19 cellular contexts compared by ENCODE assay signal in the genomic region with DNA sequence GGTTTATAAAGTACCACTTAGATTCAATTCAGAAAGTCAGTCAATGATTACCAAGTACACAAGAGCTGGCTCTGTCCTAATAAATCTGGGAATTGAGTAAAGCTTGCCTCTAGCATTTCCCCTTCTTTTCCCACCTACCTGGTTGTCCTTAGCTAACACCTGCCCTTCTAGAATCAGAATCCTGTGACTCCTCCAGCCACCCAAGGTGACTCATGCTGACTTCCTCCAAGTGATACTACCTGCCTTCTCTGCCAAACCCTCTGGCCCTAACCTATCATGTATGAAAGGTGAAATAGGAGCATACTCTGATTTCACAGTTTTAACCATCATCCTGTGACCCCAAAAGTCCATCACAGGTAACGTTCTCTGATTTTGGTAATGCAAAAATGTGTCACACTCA.
DNase-seq lines count a peak whose midpoint lies in the region; TF ChIP-seq lines count a peak whose summit lies in the region.
"Had no signal": no experiment of that assay in that cellular context is flagged by ENCODE, and none has a peak within 500 bp of the region (broad histone marks: within the 10 kb centered on the region; RNA-seq: fewer than 3 reads in every experiment).

No MANE protein-coding gene starts in this region.

- no peak for TF ChIP-seq CTCF in Caco-2 (IDR thresholded peaks at IDR 0.05; ENCODE audit: insufficient read depth in 1 of 2, low read depth in 1 of 2, low read length in 1 of 2, severe bottlenecking in 1 of 2, unreplicated experiment in 1 of 2)

- no peak overlapping the region for H3K4ac ChIP-seq in mesendoderm (ENCODE audit: low read depth, low read length)

- no peak for DNase-seq in Caco-2
- DNase-seq in HT1080 (ENCODE audit: low read depth) = peak; percentile 11
- DNase-seq in epithelial cell of prostate (ENCODE audit: low read depth, low spot score) = peak; percentile 68
- peak; percentile 23 for DNase-seq in mesendoderm
- no peak for DNase-seq in NCI-H345 (lab: John Stamatoyannopoulos, UW)
- no peak for DNase-seq in germinal center (ENCODE audit: low spot score)
- no peak for DNase-seq in NCI-H524 treated with DMSO at 0.1 percent for 48 hours (lab: John Stamatoyannopoulos, UW)
- DNase-seq in effector memory CD4-positive, alpha-beta T cell = no peak
- DNase-seq: activated CD4-positive, alpha-beta T cell treated with anti-CD3 and anti-CD28 coated beads, Interleukin-2, amount 50 U/mL, for 48 hours; activated T-cell treated with anti-CD3 and anti-CD28 coated beads, Interleukin-2, amount 50 U/mL, for 24 hours; GDM1; GOT3; NCI-H1694; NCI-H774; stimulated activated CD4-positive, alpha-beta T cell treated with anti-CD3 and anti-CD28 coated beads, Interleukin-15, amount 100 ng/mL, for 24 hours; SW 1271 had no signal

- H3K9me3 ChIP-seq in Caco-2 = no peaks in the 10 kb centered on the region
- H3K9me3 ChIP-seq in effector memory CD4-positive, alpha-beta T cell (ENCODE audit: control insufficient read depth, low read length) = no peaks in the 10 kb centered on the region

- H2BK120ac ChIP-seq in mesendoderm (ENCODE audit: low read depth, low read length) = no peak overlapping the region

- H3K79me1 ChIP-seq in mesendoderm (ENCODE audit: low read length) = no peaks in the 10 kb centered on the region

- H3K4me3 Mint-ChIP-seq in Caco-2 (ENCODE audit: unreplicated experiment) = no peak overlapping the region
- H3K4me3 Mint-ChIP-seq: activated T-cell treated with anti-CD3 and anti-CD28 coated beads, Interleukin-2, amount 50 U/mL, for 24 hours; brain; natural killer cell treated with Interleukin-12 subunit alpha and Interleukin-12 subunit beta and Interleukin-15 and Interleukin-18, amount 100 ng/mL, for 72 hours had no signal

- CTCF ChIA-PET in Caco-2 (lab: Charles Lee) = no interaction called here

- no TSS peak for BruUV-seq in Caco-2 (replicated peaks; lab: Mats Ljungman, UMichigan)

- no peak overlapping the region for H3K9ac ChIP-seq in mesendoderm (ENCODE audit: low read length)

- no peak overlapping the region for H2AK5ac ChIP-seq in mesendoderm (ENCODE audit: low read length)

- H3K4me1 Mint-ChIP-seq in Caco-2 (ENCODE audit: low read depth, unreplicated experiment) = peaks cover 15% of the 10 kb centered on the region
- H3K4me1 Mint-ChIP-seq: brain had no signal

- H3K27ac ChIP-seq in epithelial cell of prostate (peak overlapping the region; percentile 54), mesendoderm (ENCODE audit: low read depth, low read length) (no peak overlapping the region)
- H3K27ac ChIP-seq in effector memory CD4-positive, alpha-beta T cell (ENCODE audit: insufficient read depth, low read length, poor library complexity, severe bottlenecking) = no peak overlapping the region

- H3K36me3 Mint-ChIP-seq in Caco-2 (ENCODE audit: insufficient read depth, unreplicated experiment) = peaks cover 19% of the 10 kb centered on the region
- H3K36me3 Mint-ChIP-seq: brain; natural killer cell treated with Interleukin-12 subunit alpha and Interleukin-12 subunit beta and Interleukin-15 and Interleukin-18, amount 100 ng/mL, for 72 hours had no signal

- H3K56ac ChIP-seq in mesendoderm (ENCODE audit: low read length) = no peak overlapping the region

- intact Hi-C loops in Caco-2 (cut with micrococcal nuclease; ENCODE audit: unreplicated experiment) = no loop called here

- H3K23ac ChIP-seq in mesendoderm (ENCODE audit: low read length) = no peak overlapping the region

- no peak overlapping the region for H2BK5ac ChIP-seq in mesendoderm (ENCODE audit: low read length)

- H3K27me3 ChIP-seq in Caco-2 (replicated peaks; ENCODE audit: control insufficient read depth, insufficient read depth, low read length) (no peaks in the 10 kb centered on the region), mesendoderm (ENCODE audit: insufficient read depth, low read length, poor library complexity) (no peaks in the 10 kb centered on the region)
- no peaks in the 10 kb centered on the region for H3K27me3 ChIP-seq in effector memory CD4-positive, alpha-beta T cell (replicated peaks; ENCODE audit: control insufficient read depth, insufficient read depth, low read length, poor library complexity, severe bottlenecking)

- no peak overlapping the region for H4K5ac ChIP-seq in mesendoderm (ENCODE audit: low read length)

- POLR2A ChIA-PET in Caco-2 (lab: Charles Lee) = no interaction called here

- no peak overlapping the region for H3K4me2 ChIP-seq in mesendoderm (ENCODE audit: low read length)

- H3K4me1 ChIP-seq in Caco-2 (peaks cover 8% of the 10 kb centered on the region; the same call in 1 of the 2 replicates), mesendoderm (ENCODE audit: control insufficient read depth, low read depth, low read length) (no peaks in the 10 kb centered on the region)
- H3K4me1 ChIP-seq in effector memory CD4-positive, alpha-beta T cell (ENCODE audit: control insufficient read depth, insufficient read depth, low read length, poor library complexity, severe bottlenecking) = no peaks in the 10 kb centered on the region

- no peak overlapping the region for H3K18ac ChIP-seq in mesendoderm (ENCODE audit: low read length)

- H3K79me2 ChIP-seq in mesendoderm (ENCODE audit: control insufficient read depth, insufficient read depth, low read length) = no peaks in the 10 kb centered on the region

- H3K36me3 ChIP-seq in Caco-2 (ENCODE audit: control insufficient read depth, insufficient read depth, low read length) (no peaks in the 10 kb centered on the region), mesendoderm (ENCODE audit: control insufficient read depth, insufficient read depth, low read length) (no peaks in the 10 kb centered on the region)
- no peaks in the 10 kb centered on the region for H3K36me3 ChIP-seq in effector memory CD4-positive, alpha-beta T cell (ENCODE audit: control insufficient read depth, insufficient read depth, low read length)

- H2BK15ac ChIP-seq in mesendoderm (replicated peaks; ENCODE audit: low read depth) = no peak overlapping the region

- H3K9me3 Mint-ChIP-seq in Caco-2 (ENCODE audit: unreplicated experiment) = no peaks in the 10 kb centered on the region
- H3K9me3 Mint-ChIP-seq: activated naive CD4-positive, alpha-beta T cell treated with anti-CD3 and anti-CD28 coated beads, Interleukin-2, amount 50 U/mL, for 72 hours; activated T-cell treated with anti-CD3 and anti-CD28 coated beads, Interleukin-2, amount 50 U/mL, for 24 hours; brain; natural killer cell treated with Interleukin-12 subunit alpha and Interleukin-12 subunit beta and Interleukin-15 and Interleukin-18, amount 100 ng/mL, for 72 hours had no signal

- H3K27ac Mint-ChIP-seq in Caco-2 (ENCODE audit: unreplicated experiment) = peak overlapping the region; percentile 20
- H3K27ac Mint-ChIP-seq: activated naive CD4-positive, alpha-beta T cell treated with anti-CD3 and anti-CD28 coated beads, Interleukin-2, amount 50 U/mL, for 72 hours; activated T-cell treated with anti-CD3 and anti-CD28 coated beads, Interleukin-2, amount 50 U/mL, for 24 hours; brain; natural killer cell treated with Interleukin-12 subunit alpha and Interleukin-12 subunit beta and Interleukin-15 and Interleukin-18, amount 100 ng/mL, for 72 hours had no signal

- H3K27me3 Mint-ChIP-seq in Caco-2 (ENCODE audit: insufficient read depth, unreplicated experiment) = no peaks in the 10 kb centered on the region
- H3K27me3 Mint-ChIP-seq: activated T-cell treated with anti-CD3 and anti-CD28 coated beads, Interleukin-2, amount 50 U/mL, for 24 hours; brain; natural killer cell treated with Interleukin-12 subunit alpha and Interleukin-12 subunit beta and Interleukin-15 and Interleukin-18, amount 100 ng/mL, for 72 hours had no signal

- H3K4me3 ChIP-seq in Caco-2 (ENCODE audit: low read depth, low read length) = no peak overlapping the region
- no peak overlapping the region for H3K4me3 ChIP-seq in mesendoderm (ENCODE audit: low read length)
- no peak overlapping the region for H3K4me3 ChIP-seq in effector memory CD4-positive, alpha-beta T cell (ENCODE audit: insufficient read depth, low read depth, low read length, poor library complexity, severe bottlenecking)

- WGBS in mesendoderm (ENCODE audit: extremely low coverage, insufficient coverage, low lambda C conversion rate) = no CpG with 5 or more reads among the region's 1 CpG

- no peak overlapping the region for H4K8ac ChIP-seq in mesendoderm (ENCODE audit: low read depth, low read length)

Comparison
In these comparisons a context has a peak if more than half of its experiments do, and no peak if none do; other contexts are left out.
1. DNase-seq: peak in HT1080 (single experiment), epithelial cell of prostate (single experiment) and mesendoderm (single experiment); none in Caco-2 (0 of 2), NCI-H345 (single experiment), germinal center (single experiment), NCI-H524 treated with DMSO at 0.1 percent for 48 hours (single experiment) and effector memory CD4-positive, alpha-beta T cell (0 of 3).